Comparison of ENCODE assay signal across 20 cellular contexts in genomic region chr1:47804127-47804526, GRCh38.
DNase-seq lines count a peak whose midpoint lies in the region; TF ChIP-seq lines count a peak whose summit lies in the region.
"Had no signal": no experiment of that assay in that cellular context is flagged by ENCODE, and none has a peak within 500 bp of the region (broad histone marks: within the 10 kb centered on the region; RNA-seq: fewer than 3 reads in every experiment).

No MANE protein-coding gene starts in this region.

- CTCF ChIA-PET in HEK293 (lab: Yijun Ruan, JAX): no interaction called here

- no peak overlapping the region for H3K27ac ChIP-seq in HEK293 (ENCODE audit: extremely low read depth, low read depth, low read length)
- H3K27ac ChIP-seq: parathyroid adenoma had no signal

- peaks cover 17% of the 10 kb centered on the region for H3K27me3 Mint-ChIP-seq in glutamatergic neuron (ENCODE audit: unreplicated experiment)
- H3K27me3 Mint-ChIP-seq in activated T-cell treated with anti-CD3 and anti-CD28 coated beads, Interleukin-2, amount 50 U/mL, for 24 hours: no peaks in the 10 kb centered on the region
- H3K27me3 Mint-ChIP-seq: IgD-negative memory B cell had no signal

- H3K4me1 Mint-ChIP-seq in glutamatergic neuron (ENCODE audit: low read depth, unreplicated experiment): peaks cover 42% of the 10 kb centered on the region
- no peaks in the 10 kb centered on the region for H3K4me1 Mint-ChIP-seq in activated T-cell treated with anti-CD3 and anti-CD28 coated beads, Interleukin-2, amount 50 U/mL, for 24 hours (ENCODE audit: low read depth)
- H3K4me1 Mint-ChIP-seq: IgD-negative memory B cell had no signal

- no peak overlapping the region for H3K4me3 ChIP-seq in HEK293 (ENCODE audit: low read depth, low read length)
- H3K4me3 ChIP-seq: MG63 had no signal

- POLR2A ChIA-PET in HEK293 (lab: Yijun Ruan, JAX): no interaction called here

- no peak for TF ChIP-seq CTCF in HEK293 (tag by site-specific recombination; IDR thresholded peaks at IDR 0.05)
- no peak for TF ChIP-seq CTCF in glutamatergic neuron (IDR thresholded peaks at IDR 0.05; ENCODE audit: partially characterized antibody, unreplicated experiment)

- H3K36me3 Mint-ChIP-seq in glutamatergic neuron (ENCODE audit: unreplicated experiment): peaks cover 8% of the 10 kb centered on the region
- no peaks in the 10 kb centered on the region for H3K36me3 Mint-ChIP-seq in activated T-cell treated with anti-CD3 and anti-CD28 coated beads, Interleukin-2, amount 50 U/mL, for 24 hours (ENCODE audit: low read depth)
- H3K36me3 Mint-ChIP-seq: CD8-positive, alpha-beta T cell had no signal

- no peaks in the 10 kb centered on the region for H3K4me1 ChIP-seq in HEK293 (ENCODE audit: control insufficient read depth, insufficient read depth, low read length)

- H3K4me3 Mint-ChIP-seq in glutamatergic neuron (ENCODE audit: unreplicated experiment): peak overlapping the region; percentile 58
- H3K4me3 Mint-ChIP-seq in activated T-cell treated with anti-CD3 and anti-CD28 coated beads, Interleukin-2, amount 50 U/mL, for 24 hours: no peak overlapping the region
- H3K4me3 Mint-ChIP-seq: CD8-positive, alpha-beta T cell; effector memory CD8-positive, alpha-beta T cell; H9; IgD-negative memory B cell had no signal

- no peaks in the 10 kb centered on the region for H3K36me3 ChIP-seq in HEK293 (ENCODE audit: control insufficient read depth in 2 of 2, insufficient read depth in 1 of 2, low read length in 2 of 2)

- H3K27ac Mint-ChIP-seq in glutamatergic neuron (ENCODE audit: unreplicated experiment): peak overlapping the region; percentile 96
- no peak overlapping the region for H3K27ac Mint-ChIP-seq in activated T-cell treated with anti-CD3 and anti-CD28 coated beads, Interleukin-2, amount 50 U/mL, for 24 hours
- H3K27ac Mint-ChIP-seq: CD8-positive, alpha-beta T cell; effector memory CD8-positive, alpha-beta T cell; IgD-negative memory B cell had no signal

- H3K9me3 Mint-ChIP-seq in glutamatergic neuron (ENCODE audit: unreplicated experiment): peaks cover 18% of the 10 kb centered on the region
- no peaks in the 10 kb centered on the region for H3K9me3 Mint-ChIP-seq in activated T-cell treated with anti-CD3 and anti-CD28 coated beads, Interleukin-2, amount 50 U/mL, for 24 hours
- H3K9me3 Mint-ChIP-seq: CD8-positive, alpha-beta T cell; effector memory CD8-positive, alpha-beta T cell; H9; IgD-negative memory B cell had no signal

- H3K9me3 ChIP-seq in HEK293 (ENCODE audit: control insufficient read depth, insufficient read depth, low read depth, low read length): no peaks in the 10 kb centered on the region
- H3K9me3 ChIP-seq: MG63 had no signal

- DNase-seq in DMS 273 (lab: John Stamatoyannopoulos, UW; ENCODE audit: unreplicated experiment) (peak; percentile 93), NCI-H510A treated with DMSO at 0.1 percent for 48 hours (lab: John Stamatoyannopoulos, UW) (peak; percentile 58), glutamatergic neuron (peak; percentile 86), MV-4-11 (lab: John Stamatoyannopoulos, UW) (no peak), putamen (ENCODE audit: low spot score) (no peak), SKM-1 (lab: John Stamatoyannopoulos, UW; ENCODE audit: unreplicated experiment) (no peak)
- DNase-seq in activated T-cell treated with anti-CD3 and anti-CD28 coated beads, Interleukin-2, amount 50 U/mL, for 24 hours: no peak
- DNase-seq: activated CD4-positive, alpha-beta T cell treated with anti-CD3 and anti-CD28 coated beads, Interleukin-2, amount 50 U/mL, for 1 hour; activated CD8-positive, alpha-beta memory T cell treated with anti-CD3 and anti-CD28 coated beads, Interleukin-2, amount 50 U/mL, for 48 hours; activated gamma-delta T cell; CD8-positive, alpha-beta T cell; effector memory CD8-positive, alpha-beta T cell; H9; MG63; NCI-H226; small intestine; stimulated activated CD4-positive, alpha-beta T cell treated with anti-CD3 and anti-CD28 coated beads, Interleukin-4, amount 100 ng/mL, for 24 hours had no signal

TF ChIP-seq in HEK293, 187 proteins besides CTCF, POLR2A, EP300 and RAD21 (continues in another document):
- TF ChIP-seq ZIC2 (tag by site-specific recombination; IDR thresholded peaks at IDR 0.05): peak; percentile 18; the same call in 1 of the 2 replicates
- TF ChIP-seq ZNF26 (tag by site-specific recombination; IDR thresholded peaks at IDR 0.05): no peak
- TF ChIP-seq ZNF350 (tag by site-specific recombination; IDR thresholded peaks at IDR 0.05): no peak
- peak; percentile 65 for TF ChIP-seq SCRT2 (tag by site-specific recombination; IDR thresholded peaks at IDR 0.05)
- no peak for TF ChIP-seq ZNF239 (tag by site-specific recombination; IDR thresholded peaks at IDR 0.05)
- TF ChIP-seq FEZF1 (tag by site-specific recombination; IDR thresholded peaks at IDR 0.05): no peak
- TF ChIP-seq OVOL3 (tag by site-specific recombination; IDR thresholded peaks at IDR 0.05): no peak
- no peak for TF ChIP-seq ZNF155 (tag by site-specific recombination; IDR thresholded peaks at IDR 0.05)
- TF ChIP-seq PRDM6 (tag by site-specific recombination; IDR thresholded peaks at IDR 0.05): no peak
- no peak for TF ChIP-seq ATF2 (tag by site-specific recombination; IDR thresholded peaks at IDR 0.05; ENCODE audit: low read depth)
- TF ChIP-seq TSHZ1 (tag by site-specific recombination; IDR thresholded peaks at IDR 0.05; ENCODE audit: borderline replicate concordance): no peak
- TF ChIP-seq ZNF600 (tag by site-specific recombination; IDR thresholded peaks at IDR 0.05): no peak

Comparison
In these comparisons a context has a peak if more than half of its experiments do, and no peak if none do; other contexts are left out.
1. DNase-seq: peak in DMS 273 (single experiment), NCI-H510A treated with DMSO at 0.1 percent for 48 hours (single experiment) and glutamatergic neuron (single experiment); none in MV-4-11 (single experiment), putamen (single experiment), activated T-cell treated with anti-CD3 and anti-CD28 coated beads, Interleukin-2, amount 50 U/mL, for 24 hours (single experiment) and SKM-1 (single experiment).